2 cellular contexts compared by ENCODE assay signal in the genomic region with DNA sequence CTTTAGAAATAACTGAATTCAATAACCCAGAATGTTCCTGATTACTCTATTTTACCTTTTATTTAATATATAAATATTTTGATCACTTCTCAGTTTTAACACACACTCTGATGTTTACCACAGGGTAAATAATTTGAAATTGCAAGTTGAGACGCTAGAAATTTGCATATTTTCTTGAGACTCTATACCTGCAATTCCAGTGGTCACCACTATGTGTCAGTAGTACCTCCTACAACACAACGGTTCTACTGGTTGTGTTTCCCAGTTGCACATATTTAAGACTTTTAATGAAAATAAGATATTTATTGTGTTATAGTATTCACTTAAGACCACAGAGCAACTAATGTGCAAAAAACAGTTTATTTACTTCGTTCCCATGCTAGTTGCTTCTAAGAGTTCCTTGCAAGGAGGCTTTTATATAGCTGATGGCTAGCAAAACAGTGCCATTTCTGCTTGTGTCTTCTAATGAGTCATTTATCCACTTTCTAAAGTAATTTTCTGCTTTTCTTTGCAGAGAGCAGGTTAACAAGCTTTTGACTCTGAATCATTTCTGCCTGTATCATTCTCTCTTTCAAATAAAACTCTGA.
TF ChIP-seq lines count a peak whose summit lies in the region.

No MANE protein-coding gene starts in this region.

TF ChIP-seq in IMR-90, 13 proteins besides CTCF, POLR2A, EP300 and RAD21:
- TF ChIP-seq SMC3 (IDR thresholded peaks at IDR 0.05; ENCODE audit: low read depth, low read length) (peak; percentile 8; the same call in 1 of the 2 replicates), MAFK (IDR thresholded peaks at IDR 0.05; ENCODE audit: low read depth, low read length) (no peak), RFX5 (IDR thresholded peaks at IDR 0.05; ENCODE audit: low read depth, low read length) (no peak)

TF ChIP-seq in K562, 482 proteins besides CTCF, POLR2A, EP300 and RAD21:
- TF ChIP-seq CBX5 (IDR thresholded peaks at IDR 0.05; ENCODE audit: borderline replicate concordance, low read depth) (0 out of 2 replicates have a peak, but pooled peaks have one; percentile 48), TRIM28 (IDR thresholded peaks at IDR 0.05) (peak; percentile 41; the same call in 1 of the 2 replicates), SPI1 (IDR thresholded peaks at IDR 0.05; ENCODE audit: borderline replicate concordance, low read depth, low read length) (no peak), ZFP30 (CRISPR knock-in tag; IDR thresholded peaks at IDR 0.05; ENCODE audit: borderline replicate concordance) (no peak), SRSF3 (IDR thresholded peaks at IDR 0.05; ENCODE audit: insufficient read depth, low read length) (no peak), ADNP (tag; IDR thresholded peaks at IDR 0.05) (peak; percentile 47; the same call in 1 of the 2 replicates), TEAD4 (IDR thresholded peaks at IDR 0.05; ENCODE audit: low read length) (no peak), TEAD4 (CRISPR knock-in tag; IDR thresholded peaks at IDR 0.05; ENCODE audit: borderline replicate concordance) (no peak), CBX3 (IDR thresholded peaks at IDR 0.05; ENCODE audit: borderline replicate concordance in 1 of 2, low read length in 2 of 2) (peak in 1 of 2 experiments; percentile 82; a peak in 1 of 3 replicates)
- TF ChIP-seq, protein P1, sequence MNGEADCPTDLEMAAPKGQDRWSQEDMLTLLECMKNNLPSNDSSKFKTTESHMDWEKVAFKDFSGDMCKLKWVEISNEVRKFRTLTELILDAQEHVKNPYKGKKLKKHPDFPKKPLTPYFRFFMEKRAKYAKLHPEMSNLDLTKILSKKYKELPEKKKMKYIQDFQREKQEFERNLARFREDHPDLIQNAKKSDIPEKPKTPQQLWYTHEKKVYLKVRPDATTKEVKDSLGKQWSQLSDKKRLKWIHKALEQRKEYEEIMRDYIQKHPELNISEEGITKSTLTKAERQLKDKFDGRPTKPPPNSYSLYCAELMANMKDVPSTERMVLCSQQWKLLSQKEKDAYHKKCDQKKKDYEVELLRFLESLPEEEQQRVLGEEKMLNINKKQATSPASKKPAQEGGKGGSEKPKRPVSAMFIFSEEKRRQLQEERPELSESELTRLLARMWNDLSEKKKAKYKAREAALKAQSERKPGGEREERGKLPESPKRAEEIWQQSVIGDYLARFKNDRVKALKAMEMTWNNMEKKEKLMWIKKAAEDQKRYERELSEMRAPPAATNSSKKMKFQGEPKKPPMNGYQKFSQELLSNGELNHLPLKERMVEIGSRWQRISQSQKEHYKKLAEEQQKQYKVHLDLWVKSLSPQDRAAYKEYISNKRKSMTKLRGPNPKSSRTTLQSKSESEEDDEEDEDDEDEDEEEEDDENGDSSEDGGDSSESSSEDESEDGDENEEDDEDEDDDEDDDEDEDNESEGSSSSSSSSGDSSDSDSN (IDR thresholded peaks at IDR 0.05; ENCODE audit: borderline replicate concordance in 1 of 2, low read depth in 2 of 2, low read length in 2 of 2): no peak
